In the genomic region with DNA sequence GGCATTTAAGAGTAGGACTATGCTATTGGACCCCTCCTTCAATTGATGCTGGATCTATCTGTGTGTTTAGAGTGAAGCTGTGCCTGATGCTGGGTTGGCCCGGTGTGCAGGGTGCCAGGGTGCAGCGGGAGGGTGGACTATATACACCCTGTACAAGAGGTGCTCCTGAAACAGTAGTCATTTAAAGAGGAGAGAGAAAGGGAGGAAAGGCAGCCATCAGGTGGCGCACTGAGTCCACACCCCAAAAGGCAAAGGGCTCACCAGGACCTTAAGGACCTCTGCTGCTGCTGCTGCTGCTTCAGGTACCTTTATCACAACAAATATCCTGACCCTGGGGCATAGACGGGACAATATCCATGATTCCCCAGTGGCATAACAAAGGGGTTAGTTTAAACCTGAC, we compare ENCODE assay signal across 8 cellular contexts. TPM values are rescaled to one million over a fixed set of nuclear protein-coding genes. Genes with fewer than 3 reads are reported as not detected.
DNase-seq lines count a peak whose midpoint lies in the region; ATAC-seq lines count a peak whose summit lies in the region.

No MANE protein-coding gene starts in this region.

- H3K27me3 ChIP-seq in adipocyte (replicated peaks; ENCODE audit: control insufficient read depth, insufficient read depth, low read length): no peaks in the 10 kb centered on the region

- DNase-seq in ELF-1 (ENCODE audit: low read depth, low spot score) (peak; percentile 10), T-cell (peak; percentile 18 to 66 (median 48)), adipocyte (ENCODE audit: low read depth) (no peak), HuH-7 (ENCODE audit: low spot score) (no peak)
- DNase-seq in stimulated activated CD4-positive, alpha-beta T cell treated with anti-CD3 and anti-CD28 coated beads, Interleukin-12 subunit alpha, Interleukin-12 subunit beta, amount 100 ng/mL, for 24 hours (ENCODE audit: low read depth in 2 of 2): peak; percentile 15 to 41

- ATAC-seq in T-cell (replicated peaks in 1 of 4) (peak; percentile 66 to 93 (median 88)), GM18873 (IDR thresholded peaks at IDR 0.05; ENCODE audit: low FRiP score, unreplicated experiment) (no peak), HG02623 (IDR thresholded peaks at IDR 0.05; ENCODE audit: unreplicated experiment) (no peak), HG02981 (IDR thresholded peaks at IDR 0.05; ENCODE audit: unreplicated experiment) (no peak)

- H3K4me3 Mint-ChIP-seq in T-cell: no peak overlapping the region

- H3K9me3 Mint-ChIP-seq in T-cell: peaks cover 16 to 27% (median 20%) of the 10 kb centered on the region in 3 donors

- H3K4me1 Mint-ChIP-seq in T-cell: peaks cover 17 to 41% (median 30%) of the 10 kb centered on the region in 3 donors

- no peak overlapping the region for H3K27ac Mint-ChIP-seq in T-cell

- H3K27me3 Mint-ChIP-seq in T-cell: no peaks in the 10 kb centered on the region

- no peak overlapping the region for H3K9ac ChIP-seq in adipocyte (ENCODE audit: low read length)

- peaks cover 83% of the 10 kb centered on the region for H3K9me3 ChIP-seq in adipocyte (ENCODE audit: control insufficient read depth, low read length)

- CTCF ChIA-PET in T-cell (lab: Charles Lee): interaction anchor here in 1 of 2 donors (0.5 to 0.7 kb wide), 2 partner anchors 108 to 363 kb away, joined by 5 to 6 read pairs; no protein-coding TSS in a partner anchor

- H3K36me3 ChIP-seq in adipocyte (ENCODE audit: control insufficient read depth, insufficient read depth, low read length, severe bottlenecking): peaks cover 7% of the 10 kb centered on the region

- no peaks in the 10 kb centered on the region for H3K4me1 ChIP-seq in adipocyte (ENCODE audit: control insufficient read depth, insufficient read depth, low read length)

- POLR2A ChIA-PET in T-cell (lab: Charles Lee): interaction anchor here in 1 of 2 donors (0.5 kb wide), 1 partner anchor 139 kb away, joined by 9 read pairs; no protein-coding TSS in a partner anchor

- peaks cover 28% of the 10 kb centered on the region for H3K36me3 Mint-ChIP-seq in T-cell

- H3K4me3 ChIP-seq in adipocyte (ENCODE audit: low read length): peak overlapping the region; percentile 40

RNA-seq across cellular contexts. Expression of a gene that starts 39.4 kb away (rescaled TPM):
- total RNA-seq in T-cell: 10 to 100 TPM; 20.2 to 39.3 (median 22.7) TPM

RNA-seq across cellular contexts. Expression of a gene that starts 45.7 kb away (rescaled TPM):
- total RNA-seq in T-cell: 1 to 10 TPM; 1.2 to 3.5 (median 2.0) TPM

Comparison
In these comparisons a context has a peak if more than half of its experiments do, and no peak if none do; other contexts are left out.
1. DNase-seq: peak in ELF-1 (single experiment), T-cell (34 of 34) and stimulated activated CD4-positive, alpha-beta T cell treated with anti-CD3 and anti-CD28 coated beads, Interleukin-12 subunit alpha, Interleukin-12 subunit beta, amount 100 ng/mL, for 24 hours (2 of 2); none in adipocyte (single experiment) and HuH-7 (single experiment).
2. ATAC-seq: peak in T-cell (4 of 4); none in GM18873 (single experiment), HG02623 (single experiment) and HG02981 (single experiment).